In genomic region chr18:46771141-46771540, GRCh38 we compare ENCODE assay signal across 1 cellular context.
TF ChIP-seq lines count a peak whose summit lies in the region.

No MANE protein-coding gene starts in this region.

TF ChIP-seq in H1, 55 proteins besides CTCF, POLR2A, EP300 and RAD21 (continued from another document):
- TF ChIP-seq, protein P1, sequence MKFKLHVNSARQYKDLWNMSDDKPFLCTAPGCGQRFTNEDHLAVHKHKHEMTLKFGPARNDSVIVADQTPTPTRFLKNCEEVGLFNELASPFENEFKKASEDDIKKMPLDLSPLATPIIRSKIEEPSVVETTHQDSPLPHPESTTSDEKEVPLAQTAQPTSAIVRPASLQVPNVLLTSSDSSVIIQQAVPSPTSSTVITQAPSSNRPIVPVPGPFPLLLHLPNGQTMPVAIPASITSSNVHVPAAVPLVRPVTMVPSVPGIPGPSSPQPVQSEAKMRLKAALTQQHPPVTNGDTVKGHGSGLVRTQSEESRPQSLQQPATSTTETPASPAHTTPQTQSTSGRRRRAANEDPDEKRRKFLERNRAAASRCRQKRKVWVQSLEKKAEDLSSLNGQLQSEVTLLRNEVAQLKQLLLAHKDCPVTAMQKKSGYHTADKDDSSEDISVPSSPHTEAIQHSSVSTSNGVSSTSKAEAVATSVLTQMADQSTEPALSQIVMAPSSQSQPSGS (IDR thresholded peaks at IDR 0.05; ENCODE audit: low read length) = no peak
- TF ChIP-seq ASH2L (IDR thresholded peaks at IDR 0.05; ENCODE audit: low read length) = no peak
- no peak for TF ChIP-seq SRF (IDR thresholded peaks at IDR 0.05; ENCODE audit: low read depth, low read length)
- TF ChIP-seq CHD1 (IDR thresholded peaks at IDR 0.05; ENCODE audit: low read depth, low read length) = no peak
- TF ChIP-seq MAFK (IDR thresholded peaks at IDR 0.05; ENCODE audit: low read depth, low read length) = no peak
- TF ChIP-seq PHF8 (conservative IDR thresholded peaks at IDR 0.05; ENCODE audit: low read depth, low read length) = no peak
